Comparison of ENCODE assay signal across 15 cellular contexts in genomic region chr7:111041577-111041976, GRCh38. TPM values are rescaled to one million over a fixed set of nuclear protein-coding genes. Genes with fewer than 3 reads are reported as not detected.
DNase-seq lines count a peak whose midpoint lies in the region; ATAC-seq and TF ChIP-seq lines count a peak whose summit lies in the region.
"Had no signal": no experiment of that assay in that cellular context is flagged by ENCODE, and none has a peak within 500 bp of the region (broad histone marks: within the 10 kb centered on the region; RNA-seq: fewer than 3 reads in every experiment).

No MANE protein-coding gene starts in this region.

- no peak overlapping the region for H3K4me3 Mint-ChIP-seq in activated naive CD4-positive, alpha-beta T cell treated with anti-CD3 and anti-CD28 coated beads, Interleukin-2, amount 10 ng/mL, durations not matched to agents 7 days and 5 days
- H3K4me3 Mint-ChIP-seq in activated T-helper 1 cell treated with anti-CD3 and anti-CD28 coated beads, Interleukin-12 subunit alpha, Interleukin-12 subunit beta, Interleukin-2, Interleukin-4 antibody, amounts not matched to agents 30 ng/mL and 10 ng/mL and 1 ng/mL, durations not matched to agents 14 hours and 24 hours and 36 hours, result no peak overlapping the region
- H3K4me3 Mint-ChIP-seq: neural crest cell had no signal

- H3K9me3 Mint-ChIP-seq in activated naive CD4-positive, alpha-beta T cell treated with anti-CD3 and anti-CD28 coated beads, Interleukin-2, amount 10 ng/mL, durations not matched to agents 7 days and 5 days, result peaks cover 3% of the 10 kb centered on the region
- no peaks in the 10 kb centered on the region for H3K9me3 Mint-ChIP-seq in activated T-helper 1 cell treated with anti-CD3 and anti-CD28 coated beads, Interleukin-12 subunit alpha, Interleukin-12 subunit beta, Interleukin-2, Interleukin-4 antibody, amounts not matched to agents 30 ng/mL and 10 ng/mL and 1 ng/mL, durations not matched to agents 14 hours and 24 hours and 36 hours
- H3K9me3 Mint-ChIP-seq: neural crest cell had no signal

- 41 to 52% methylated on average over 2 of the region's 2 CpGs for WGBS in thyroid gland, 2 donors

- no peaks in the 10 kb centered on the region for H3K36me3 ChIP-seq in thyroid gland
- H3K36me3 ChIP-seq: sigmoid colon had no signal

- CTCF ChIA-PET in activated naive CD4-positive, alpha-beta T cell treated with anti-CD3 and anti-CD28 coated beads, Interleukin-2, amount 10 ng/mL, durations not matched to agents 7 days and 5 days (lab: Charles Lee), result no interaction called here

- TF ChIP-seq CTCF in foreskin keratinocyte (conservative IDR thresholded peaks at IDR 0.05) (no peak), thyroid gland (IDR thresholded peaks at IDR 0.05) (no peak)

- intact Hi-C loops in activated T-helper 1 cell treated with anti-CD3 and anti-CD28 coated beads, Interleukin-12 subunit alpha, Interleukin-12 subunit beta, Interleukin-2, Interleukin-4 antibody, amounts not matched to agents 30 ng/mL and 10 ng/mL and 1 ng/mL, durations not matched to agents 14 hours and 24 hours and 36 hours (cut with micrococcal nuclease), result loop anchor here (5.0 kb wide), 1 partner anchor 39 kb away; no protein-coding TSS in a partner anchor
- intact Hi-C loops in thyroid gland (cut with DNase I), result no loop called here

- no peak for TF ChIP-seq POLR2A in thyroid gland (IDR thresholded peaks at IDR 0.05)

- no peaks in the 10 kb centered on the region for H3K4me1 ChIP-seq in foreskin keratinocyte
- H3K4me1 ChIP-seq in thyroid gland, result peaks cover 8 to 9% of the 10 kb centered on the region in 2 donors

- H3K36me3 Mint-ChIP-seq in activated naive CD4-positive, alpha-beta T cell treated with anti-CD3 and anti-CD28 coated beads, Interleukin-2, amount 10 ng/mL, durations not matched to agents 7 days and 5 days, result peaks cover 15% of the 10 kb centered on the region
- peaks cover 7% of the 10 kb centered on the region for H3K36me3 Mint-ChIP-seq in activated T-helper 1 cell treated with anti-CD3 and anti-CD28 coated beads, Interleukin-12 subunit alpha, Interleukin-12 subunit beta, Interleukin-2, Interleukin-4 antibody, amounts not matched to agents 30 ng/mL and 10 ng/mL and 1 ng/mL, durations not matched to agents 14 hours and 24 hours and 36 hours (ENCODE audit: low read depth)

- no peak for DNase-seq in activated naive CD4-positive, alpha-beta T cell treated with anti-CD3 and anti-CD28 coated beads, Interleukin-2, amount 10 ng/mL, durations not matched to agents 7 days and 5 days
- DNase-seq in activated naive CD4-positive, alpha-beta T cell treated with anti-CD3 and anti-CD28 coated beads, Interleukin-2, amount 50 U/mL, for 16 hours, result no peak
- DNase-seq in activated T-helper 1 cell treated with anti-CD3 and anti-CD28 coated beads, Interleukin-12 subunit alpha, Interleukin-12 subunit beta, Interleukin-2, Interleukin-4 antibody, amounts not matched to agents 30 ng/mL and 10 ng/mL and 1 ng/mL, durations not matched to agents 14 hours and 24 hours and 36 hours (ENCODE audit: low spot score), result no peak
- DNase-seq in foreskin keratinocyte (peak; percentile 12 to 43), thyroid gland (no peak), NCI-H2029 (lab: John Stamatoyannopoulos, UW) (no peak)
- no peak for DNase-seq in stimulated activated CD4-positive, alpha-beta T cell treated with anti-CD3 and anti-CD28 coated beads, Interleukin-2, amount 100 ng/mL, for 24 hours
- DNase-seq: anterior cingulate cortex; Calu3; cortex of kidney; sigmoid colon; stimulated activated naive CD4-positive, alpha-beta T cell treated with Interleukin-2 at 50 U/mL for 16 hours had no signal

- no peak overlapping the region for H3K4me3 ChIP-seq in thyroid gland (replicated peaks in 1 of 3)
- H3K4me3 ChIP-seq: lung, sigmoid colon had no signal

- no peaks in the 10 kb centered on the region for H3K9me3 ChIP-seq in thyroid gland
- H3K9me3 ChIP-seq: sigmoid colon had no signal

- peaks cover 20% of the 10 kb centered on the region for H3K4me1 Mint-ChIP-seq in activated naive CD4-positive, alpha-beta T cell treated with anti-CD3 and anti-CD28 coated beads, Interleukin-2, amount 10 ng/mL, durations not matched to agents 7 days and 5 days
- H3K4me1 Mint-ChIP-seq in activated T-helper 1 cell treated with anti-CD3 and anti-CD28 coated beads, Interleukin-12 subunit alpha, Interleukin-12 subunit beta, Interleukin-2, Interleukin-4 antibody, amounts not matched to agents 30 ng/mL and 10 ng/mL and 1 ng/mL, durations not matched to agents 14 hours and 24 hours and 36 hours (ENCODE audit: low read depth), result peaks cover 25% of the 10 kb centered on the region
- H3K4me1 Mint-ChIP-seq: neural crest cell had no signal

- H3K27ac ChIP-seq in foreskin keratinocyte (no peak overlapping the region), thyroid gland (peak overlapping the region; percentile 14 to 46 (median 43))
- H3K27ac ChIP-seq: sigmoid colon had no signal

- no peaks in the 10 kb centered on the region for H3K27me3 Mint-ChIP-seq in activated naive CD4-positive, alpha-beta T cell treated with anti-CD3 and anti-CD28 coated beads, Interleukin-2, amount 10 ng/mL, durations not matched to agents 7 days and 5 days
- H3K27me3 Mint-ChIP-seq in activated T-helper 1 cell treated with anti-CD3 and anti-CD28 coated beads, Interleukin-12 subunit alpha, Interleukin-12 subunit beta, Interleukin-2, Interleukin-4 antibody, amounts not matched to agents 30 ng/mL and 10 ng/mL and 1 ng/mL, durations not matched to agents 14 hours and 24 hours and 36 hours (ENCODE audit: insufficient read depth), result no peaks in the 10 kb centered on the region

- H3K27ac Mint-ChIP-seq in activated naive CD4-positive, alpha-beta T cell treated with anti-CD3 and anti-CD28 coated beads, Interleukin-2, amount 10 ng/mL, durations not matched to agents 7 days and 5 days, result peak overlapping the region; percentile 75
- H3K27ac Mint-ChIP-seq in activated T-helper 1 cell treated with anti-CD3 and anti-CD28 coated beads, Interleukin-12 subunit alpha, Interleukin-12 subunit beta, Interleukin-2, Interleukin-4 antibody, amounts not matched to agents 30 ng/mL and 10 ng/mL and 1 ng/mL, durations not matched to agents 14 hours and 24 hours and 36 hours, result peak overlapping the region; percentile 56

- H3K27me3 ChIP-seq in foreskin keratinocyte, result no peaks in the 10 kb centered on the region
- no peaks in the 10 kb centered on the region for H3K27me3 ChIP-seq in thyroid gland
- H3K27me3 ChIP-seq: sigmoid colon had no signal

- ATAC-seq in foreskin keratinocyte, result peak; percentile 85
- no peak for ATAC-seq in GM19463 (IDR thresholded peaks at IDR 0.05; ENCODE audit: unreplicated experiment)

RNA-seq across cellular contexts. Expression of gene LRRN3, which starts 49.4 kb away (rescaled TPM):
- total RNA-seq in activated T-helper 1 cell treated with anti-CD3 and anti-CD28 coated beads, Interleukin-12 subunit alpha, Interleukin-12 subunit beta, Interleukin-2, Interleukin-4 antibody, amounts not matched to agents 30 ng/mL and 10 ng/mL and 1 ng/mL, durations not matched to agents 14 hours and 24 hours and 36 hours, result 57.3 and 61.5 TPM in 2 replicates
- total RNA-seq in foreskin keratinocyte, result not detected in 2 replicates
- polyA plus RNA-seq in foreskin keratinocyte, result not detected in 2 replicates
- 10 to 100 TPM in 2 of 4 donors, 1 to 10 TPM in 2; 5.9 to 15.9 (median 9.7) TPM for total RNA-seq in thyroid gland
- total RNA-seq: Calu3 had no signal

Comparison
In these comparisons a context has a peak if more than half of its experiments do, and no peak if none do; other contexts are left out.
1. DNase-seq: peak in foreskin keratinocyte (2 of 2); none in activated naive CD4-positive, alpha-beta T cell treated with anti-CD3 and anti-CD28 coated beads, Interleukin-2, amount 10 ng/mL, durations not matched to agents 7 days and 5 days (single experiment), activated naive CD4-positive, alpha-beta T cell treated with anti-CD3 and anti-CD28 coated beads, Interleukin-2, amount 50 U/mL, for 16 hours (single experiment), activated T-helper 1 cell treated with anti-CD3 and anti-CD28 coated beads, Interleukin-12 subunit alpha, Interleukin-12 subunit beta, Interleukin-2, Interleukin-4 antibody, amounts not matched to agents 30 ng/mL and 10 ng/mL and 1 ng/mL, durations not matched to agents 14 hours and 24 hours and 36 hours (single experiment), thyroid gland (0 of 2), NCI-H2029 (single experiment) and stimulated activated CD4-positive, alpha-beta T cell treated with anti-CD3 and anti-CD28 coated beads, Interleukin-2, amount 100 ng/mL, for 24 hours (0 of 2).